ENCODE assay signal across 24 cellular contexts in genomic region chr4:7060346-7061150, GRCh38. TPM values are rescaled to one million over a fixed set of nuclear protein-coding genes. Genes with fewer than 3 reads are reported as not detected.
DNase-seq lines count a peak whose midpoint lies in the region; ATAC-seq and TF ChIP-seq lines count a peak whose summit lies in the region.
"Had no signal": no experiment of that assay in that cellular context is flagged by ENCODE, and none has a peak within 500 bp of the region (broad histone marks: within the 10 kb centered on the region; RNA-seq: fewer than 3 reads in every experiment).

No MANE protein-coding gene starts in this region.

- H3K36me3 Mint-ChIP-seq in chondrocyte (ENCODE audit: low read depth): peaks cover 14% of the 10 kb centered on the region
- peaks cover 19 to 55% of the 10 kb centered on the region in 2 donors for H3K36me3 Mint-ChIP-seq in stimulated activated naive B cell treated with anti-CD40 and anti-IgM and Interleukin-4, amounts not matched to agents 10 μg/mL and 1 μg/mL and 100 μg/mL, for 72 hours

- TF ChIP-seq CTCF in cardiac muscle cell (IDR thresholded peaks at IDR 0.05; ENCODE audit: low read depth, low read length): no peak
- no peak for TF ChIP-seq CTCF in chondrocyte (IDR thresholded peaks at IDR 0.05)

- no peak overlapping the region for H3K4me3 ChIP-seq in cardiac muscle cell
- H3K4me3 ChIP-seq: left lung, MG63 had no signal

- H3K9me3 Mint-ChIP-seq in chondrocyte (ENCODE audit: low read depth): no peaks in the 10 kb centered on the region
- no peaks in the 10 kb centered on the region for H3K9me3 Mint-ChIP-seq in stimulated activated naive B cell treated with anti-CD40 and anti-IgM and Interleukin-4, amounts not matched to agents 10 μg/mL and 1 μg/mL and 100 μg/mL, for 72 hours
- H3K9me3 Mint-ChIP-seq: activated CD4-positive, alpha-beta memory T cell treated with anti-CD3 and anti-CD28 coated beads for 36 hours; naive thymus-derived CD4-positive, alpha-beta T cell; type B pancreatic cell had no signal

- no peaks in the 10 kb centered on the region for H3K9me3 ChIP-seq in cardiac muscle cell (ENCODE audit: low read depth)
- H3K9me3 ChIP-seq: BE2C, left lung, MG63 had no signal

- intact Hi-C loops in left ventricle myocardium superior (cut with micrococcal nuclease): no loop called here

- peaks cover 35% of the 10 kb centered on the region for H3K36me3 ChIP-seq in cardiac muscle cell

- peaks cover 5% of the 10 kb centered on the region for H3K4me1 Mint-ChIP-seq in chondrocyte (ENCODE audit: low read depth)
- H3K4me1 Mint-ChIP-seq in stimulated activated naive B cell treated with anti-CD40 and anti-IgM and Interleukin-4, amounts not matched to agents 10 μg/mL and 1 μg/mL and 100 μg/mL, for 72 hours: peaks cover 11 to 14% of the 10 kb centered on the region in 2 donors

- no peak for ATAC-seq in left ventricle myocardium superior
- ATAC-seq in stimulated activated naive B cell treated with anti-CD40 and anti-IgM and Interleukin-4, amounts not matched to agents 10 μg/mL and 1 μg/mL and 100 μg/mL, for 72 hours (replicated peaks): no peak
- ATAC-seq: left lung, PC-3 had no signal

- H3K27ac Mint-ChIP-seq in chondrocyte (ENCODE audit: unreplicated experiment): peak overlapping the region; percentile 45
- H3K27ac Mint-ChIP-seq in stimulated activated naive B cell treated with anti-CD40 and anti-IgM and Interleukin-4, amounts not matched to agents 10 μg/mL and 1 μg/mL and 100 μg/mL, for 72 hours: peak overlapping the region; percentile 80
- H3K27ac Mint-ChIP-seq: activated CD4-positive, alpha-beta memory T cell treated with anti-CD3 and anti-CD28 coated beads for 36 hours; type B pancreatic cell had no signal

- no peak for DNase-seq in cardiac muscle cell (ENCODE audit: low read depth in 1 of 2, low spot score in 1 of 2)
- DNase-seq in left ventricle myocardium superior: no peak
- DNase-seq in NOMO-1 treated with dmso at 0.1 percent for 144 hours (lab: John Stamatoyannopoulos, UW; ENCODE audit: unreplicated experiment): peak; percentile 37
- no peak for DNase-seq in chondrocyte (ENCODE audit: low spot score)
- no peak for DNase-seq in stimulated activated naive B cell treated with anti-CD40 and anti-IgM and Interleukin-4, amounts not matched to agents 10 μg/mL and 1 μg/mL and 100 μg/mL, for 72 hours
- no peak for DNase-seq in dedifferentiated amniotic fluid mesenchymal stem cell (ENCODE audit: extremely low spot score)
- DNase-seq in stimulated activated CD4-positive, alpha-beta T cell treated with anti-CD3 and anti-CD28 coated beads, Interleukin-4, amount 100 ng/mL, for 1 hour: no peak
- DNase-seq in central memory CD4-positive, alpha-beta T cell: no peak
- DNase-seq: activated CD4-positive, alpha-beta memory T cell treated with anti-CD3 and anti-CD28 coated beads for 36 hours; activated CD8-positive, alpha-beta memory T cell treated with anti-CD3 and anti-CD28 coated beads, Interleukin-2, amount 50 U/mL, for 4 hours; BE2C; DND-41; KBM-7; left lung; MG63; naive thymus-derived CD4-positive, alpha-beta T cell; NCI-H1436 treated with DMSO at 0.1 percent for 48 hours; NCI-H2107; NCI-H446; NCI-H774; PC-3; Right ventricle myocardium superior; stimulated activated CD8-positive, alpha-beta memory T cell treated with anti-CD3 and anti-CD28 coated beads, Interleukin-4, amount 100 ng/mL, for 48 hours had no signal

- H3K4me3 Mint-ChIP-seq in chondrocyte (ENCODE audit: unreplicated experiment): no peak overlapping the region
- H3K4me3 Mint-ChIP-seq in stimulated activated naive B cell treated with anti-CD40 and anti-IgM and Interleukin-4, amounts not matched to agents 10 μg/mL and 1 μg/mL and 100 μg/mL, for 72 hours: no peak overlapping the region
- H3K4me3 Mint-ChIP-seq: activated CD4-positive, alpha-beta memory T cell treated with anti-CD3 and anti-CD28 coated beads for 36 hours; type B pancreatic cell had no signal

- peak overlapping the region; percentile 4 for H3K27ac ChIP-seq in cardiac muscle cell

- H3K27me3 ChIP-seq in cardiac muscle cell: no peaks in the 10 kb centered on the region
- H3K27me3 ChIP-seq: BE2C, left lung, MG63 had no signal

- H3K4me1 ChIP-seq in cardiac muscle cell (ENCODE audit: low read depth): no peaks in the 10 kb centered on the region
- H3K4me1 ChIP-seq: BE2C had no signal

- no peaks in the 10 kb centered on the region for H3K27me3 Mint-ChIP-seq in chondrocyte (ENCODE audit: low read depth)
- H3K27me3 Mint-ChIP-seq in stimulated activated naive B cell treated with anti-CD40 and anti-IgM and Interleukin-4, amounts not matched to agents 10 μg/mL and 1 μg/mL and 100 μg/mL, for 72 hours: no peaks in the 10 kb centered on the region
- H3K27me3 Mint-ChIP-seq: activated CD4-positive, alpha-beta memory T cell treated with anti-CD3 and anti-CD28 coated beads for 36 hours; naive thymus-derived CD4-positive, alpha-beta T cell; type B pancreatic cell had no signal

RNA-seq across cellular contexts. Expression of gene GRPEL1, which starts 7.3 kb away (rescaled TPM):
- total RNA-seq in cardiac muscle cell: 21.2 and 24.0 TPM in 2 replicates
- 57.8 and 58.8 TPM in 2 replicates for polyA plus RNA-seq in cardiac muscle cell
- 62.7 TPM for total RNA-seq in left ventricle myocardium superior
- 21.8 to 25.8 TPM (median 24.1 TPM) in 3 replicates for total RNA-seq in chondrocyte

RNA-seq across cellular contexts. Expression of gene TADA2B, which starts 17.4 kb away (rescaled TPM):
- total RNA-seq in cardiac muscle cell: 21.3 and 29.0 TPM in 2 replicates
- polyA plus RNA-seq in cardiac muscle cell: 21.5 and 22.0 TPM in 2 replicates
- 34.6 TPM for total RNA-seq in left ventricle myocardium superior
- total RNA-seq in chondrocyte: 18.5 to 18.9 TPM (median 18.8 TPM) in 3 replicates
